17 cellular contexts compared by ENCODE assay signal in genomic region chr1:8563944-8564537, GRCh38.
DNase-seq lines count a peak whose midpoint lies in the region; ATAC-seq, FAIRE-seq and TF ChIP-seq lines count a peak whose summit lies in the region.
"Had no signal": no experiment of that assay in that cellular context is flagged by ENCODE, and none has a peak within 500 bp of the region (broad histone marks: within the 10 kb centered on the region; RNA-seq: fewer than 3 reads in every experiment).

No MANE protein-coding gene starts in this region.

- H3K27ac ChIP-seq in A673 (ENCODE audit: low read depth, low read length, poor library complexity, severe bottlenecking) (peak overlapping the region; percentile 75), VCaP (0 out of 2 replicates have a peak overlapping the region, but pooled peaks have one; percentile 66)
- no peak overlapping the region for H3K27ac ChIP-seq in CD4-positive, CD25-positive, alpha-beta regulatory T cell (ENCODE audit: insufficient read depth, low read length, poor library complexity, severe bottlenecking)

- POLR2A ChIA-PET in A673 (lab: Charles Lee; ENCODE audit: low non-redundant PET) = no interaction called here

- intact Hi-C loops in A673 (cut with micrococcal nuclease; ENCODE audit: unreplicated experiment) (loop anchor here (5.0 kb wide), 1 partner anchor 33 kb away; no protein-coding TSS in a partner anchor), CD14-positive monocyte (cut with micrococcal nuclease) (loop anchor here (5.0 kb wide), 2 partner anchors 108 to 283 kb away; no protein-coding TSS in a partner anchor)

- DNase-seq in A673 (ENCODE audit: low spot score) (no peak), naive B cell (no peak), CD14-positive monocyte (ENCODE audit: low spot score) (no peak), frontal cortex (ENCODE audit: low spot score in 2 of 2) (no peak)
- no peak for DNase-seq in CD4-positive, CD25-positive, alpha-beta regulatory T cell
- DNase-seq: activated CD4-positive, alpha-beta T cell treated with anti-CD3 and anti-CD28 coated beads for 48 hours; COR-L47; H9; head of caudate nucleus; NCI-H1105; nucleus accumbens had no signal

- peaks cover 72% of the 10 kb centered on the region for H3K4me1 ChIP-seq in A673 (ENCODE audit: insufficient read depth, low read length, poor library complexity, severe bottlenecking)
- H3K4me1 ChIP-seq in CD4-positive, CD25-positive, alpha-beta regulatory T cell (ENCODE audit: control insufficient read depth, insufficient read depth, low read length, poor library complexity, severe bottlenecking) = peaks cover 5% of the 10 kb centered on the region

- peaks cover 16 to 26% (median 20%) of the 10 kb centered on the region in 4 donors for H3K4me1 Mint-ChIP-seq in CD4-positive, CD25-positive, alpha-beta regulatory T cell
- peaks cover 27 to 53% (median 52%) of the 10 kb centered on the region in 3 donors for H3K4me1 Mint-ChIP-seq in naive B cell
- H3K4me1 Mint-ChIP-seq in CD14-positive monocyte = peaks cover 4% of the 10 kb centered on the region
- H3K4me1 Mint-ChIP-seq: activated T-helper 17 cell treated with anti-CD3 and anti-CD28 coated beads, Interleukin-2, amount 50 U/mL, for 72 hours had no signal

- peak overlapping the region in 2 of 3 donors; percentile 22 to 83 for H3K27ac Mint-ChIP-seq in CD4-positive, CD25-positive, alpha-beta regulatory T cell
- peak overlapping the region in 4 of 6 donors; percentile 42 to 83 (median 77) for H3K27ac Mint-ChIP-seq in naive B cell
- no peak overlapping the region for H3K27ac Mint-ChIP-seq in CD14-positive monocyte

- H3K27me3 ChIP-seq in A673 (replicated peaks; ENCODE audit: insufficient read depth, low read depth, low read length, poor library complexity) = no peaks in the 10 kb centered on the region
- H3K27me3 ChIP-seq in CD4-positive, CD25-positive, alpha-beta regulatory T cell (ENCODE audit: control insufficient read depth, insufficient read depth, low read length) = no peaks in the 10 kb centered on the region

- no peaks in the 10 kb centered on the region for H3K27me3 Mint-ChIP-seq in CD4-positive, CD25-positive, alpha-beta regulatory T cell
- H3K27me3 Mint-ChIP-seq in naive B cell (no peaks in the 10 kb centered on the region), CD14-positive monocyte (ENCODE audit: low read depth in 3 of 3) (no peaks in the 10 kb centered on the region)
- H3K27me3 Mint-ChIP-seq: activated T-helper 17 cell treated with anti-CD3 and anti-CD28 coated beads, Interleukin-2, amount 50 U/mL, for 72 hours; brain had no signal

- H3K4me3 Mint-ChIP-seq in CD4-positive, CD25-positive, alpha-beta regulatory T cell = no peak overlapping the region
- no peak overlapping the region for H3K4me3 Mint-ChIP-seq in naive B cell
- no peak overlapping the region for H3K4me3 Mint-ChIP-seq in CD14-positive monocyte
- H3K4me3 Mint-ChIP-seq: activated T-helper 17 cell treated with anti-CD3 and anti-CD28 coated beads, Interleukin-2, amount 50 U/mL, for 72 hours; brain; H9 had no signal

- BruUV-seq in A673 (replicated peaks; lab: Mats Ljungman, UMichigan) = no TSS peak

- peaks cover 3% of the 10 kb centered on the region for H3K36me3 Mint-ChIP-seq in CD4-positive, CD25-positive, alpha-beta regulatory T cell
- H3K36me3 Mint-ChIP-seq in naive B cell (no peaks in the 10 kb centered on the region), CD14-positive monocyte (peaks cover 0 to 4% of the 10 kb centered on the region in 2 donors)

- CTCF ChIA-PET in A673 (lab: Charles Lee) = no interaction called here

- ATAC-seq in CD4-positive, CD25-positive, alpha-beta regulatory T cell (ENCODE audit: low read depth in 2 of 2) = no peak
- ATAC-seq in naive B cell (ENCODE audit: low read depth in 2 of 2) = no peak
- ATAC-seq in esophagus mucosa = no peak
- ATAC-seq: activated T-helper 17 cell treated with anti-CD3 and anti-CD28 coated beads, Interleukin-2, amount 50 U/mL, for 72 hours had no signal

- TF ChIP-seq CTCF in A673 (conservative IDR thresholded peaks at IDR 0.05; ENCODE audit: low read depth, low read length) = no peak
- no peak for TF ChIP-seq CTCF in VCaP (conservative IDR thresholded peaks at IDR 0.05)
- TF ChIP-seq CTCF in CD14-positive monocyte (IDR thresholded peaks at IDR 0.05) = no peak

- H3K9me3 Mint-ChIP-seq in CD4-positive, CD25-positive, alpha-beta regulatory T cell = no peaks in the 10 kb centered on the region
- H3K9me3 Mint-ChIP-seq in naive B cell (no peaks in the 10 kb centered on the region), CD14-positive monocyte (no peaks in the 10 kb centered on the region)
- H3K9me3 Mint-ChIP-seq: activated T-helper 17 cell treated with anti-CD3 and anti-CD28 coated beads, Interleukin-2, amount 50 U/mL, for 72 hours; brain; H9 had no signal

- no peaks in the 10 kb centered on the region for H3K9me3 ChIP-seq in A673 (ENCODE audit: low read depth, low read length, poor library complexity, severe bottlenecking)
- H3K9me3 ChIP-seq in CD4-positive, CD25-positive, alpha-beta regulatory T cell (ENCODE audit: control insufficient read depth in 2 of 2, low read length in 2 of 2) = no peaks in the 10 kb centered on the region

- no peaks in the 10 kb centered on the region for H3K36me3 ChIP-seq in A673 (ENCODE audit: insufficient read depth, low read length, poor library complexity, severe bottlenecking)
- H3K36me3 ChIP-seq in CD4-positive, CD25-positive, alpha-beta regulatory T cell (ENCODE audit: control insufficient read depth, insufficient read depth, low read length) = no peaks in the 10 kb centered on the region

- no peak overlapping the region for H3K4me3 ChIP-seq in A673 (ENCODE audit: low read depth, low read length, poor library complexity, severe bottlenecking)
- H3K4me3 ChIP-seq in CD4-positive, CD25-positive, alpha-beta regulatory T cell (ENCODE audit: low read depth, low read length) = no peak overlapping the region
- H3K4me3 ChIP-seq: coronary artery had no signal

- no peak for FAIRE-seq in frontal cortex (lab: Jason Lieb, UNC)
- FAIRE-seq: endometrium had no signal

Comparison
In these comparisons a context has a peak if more than half of its experiments do, and no peak if none do; other contexts are left out.
1. H3K27ac Mint-ChIP-seq: peak in CD4-positive, CD25-positive, alpha-beta regulatory T cell (2 of 3) and naive B cell (4 of 6); none in CD14-positive monocyte (0 of 7).